Comparison of ENCODE assay signal across 3 cellular contexts in genomic region chr10:103215601-103216000, GRCh38.
TF ChIP-seq lines count a peak whose summit lies in the region.

No MANE protein-coding gene starts in this region.

TF ChIP-seq in SK-N-SH, 30 proteins besides CTCF, POLR2A, EP300 and RAD21 (continued from another document):
- TF ChIP-seq IRF3 (IDR thresholded peaks at IDR 0.05; ENCODE audit: low read depth, low read length) (no peak), SMC3 (IDR thresholded peaks at IDR 0.05; ENCODE audit: low read depth, low read length) (no peak), FOXJ3 (CRISPR knock-in tag; IDR thresholded peaks at IDR 0.05) (no peak), NFIC (IDR thresholded peaks at IDR 0.05; ENCODE audit: borderline replicate concordance) (no peak), RFX5 (IDR thresholded peaks at IDR 0.05; ENCODE audit: low read length) (no peak), POLR2AphosphoS5 (IDR thresholded peaks at IDR 0.05; ENCODE audit: low read depth, low read length) (no peak), JUND (IDR thresholded peaks at IDR 0.05) (no peak), TEAD4 (IDR thresholded peaks at IDR 0.05; ENCODE audit: borderline replicate concordance, insufficient read depth) (no peak), MEF2A (IDR thresholded peaks at IDR 0.05; ENCODE audit: borderline replicate concordance, low read depth) (no peak), NRF1 (IDR thresholded peaks at IDR 0.05; ENCODE audit: low read depth, low read length) (no peak), FOSL2 (IDR thresholded peaks at IDR 0.05; ENCODE audit: borderline replicate concordance, low read depth) (no peak), FOXM1 (IDR thresholded peaks at IDR 0.05; ENCODE audit: low read depth) (no peak), TAF1 (IDR thresholded peaks at IDR 0.05; ENCODE audit: borderline replicate concordance, low read depth, low read length) (no peak), YY1 (IDR thresholded peaks at IDR 0.05; ENCODE audit: low read depth) (no peak), GATA2 (CRISPR knock-in tag; IDR thresholded peaks at IDR 0.05) (no peak)
- TF ChIP-seq, protein P1, sequence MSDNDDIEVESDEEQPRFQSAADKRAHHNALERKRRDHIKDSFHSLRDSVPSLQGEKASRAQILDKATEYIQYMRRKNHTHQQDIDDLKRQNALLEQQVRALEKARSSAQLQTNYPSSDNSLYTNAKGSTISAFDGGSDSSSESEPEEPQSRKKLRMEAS (IDR thresholded peaks at IDR 0.05; ENCODE audit: low read depth) = no peak
- TF ChIP-seq, protein P2, sequence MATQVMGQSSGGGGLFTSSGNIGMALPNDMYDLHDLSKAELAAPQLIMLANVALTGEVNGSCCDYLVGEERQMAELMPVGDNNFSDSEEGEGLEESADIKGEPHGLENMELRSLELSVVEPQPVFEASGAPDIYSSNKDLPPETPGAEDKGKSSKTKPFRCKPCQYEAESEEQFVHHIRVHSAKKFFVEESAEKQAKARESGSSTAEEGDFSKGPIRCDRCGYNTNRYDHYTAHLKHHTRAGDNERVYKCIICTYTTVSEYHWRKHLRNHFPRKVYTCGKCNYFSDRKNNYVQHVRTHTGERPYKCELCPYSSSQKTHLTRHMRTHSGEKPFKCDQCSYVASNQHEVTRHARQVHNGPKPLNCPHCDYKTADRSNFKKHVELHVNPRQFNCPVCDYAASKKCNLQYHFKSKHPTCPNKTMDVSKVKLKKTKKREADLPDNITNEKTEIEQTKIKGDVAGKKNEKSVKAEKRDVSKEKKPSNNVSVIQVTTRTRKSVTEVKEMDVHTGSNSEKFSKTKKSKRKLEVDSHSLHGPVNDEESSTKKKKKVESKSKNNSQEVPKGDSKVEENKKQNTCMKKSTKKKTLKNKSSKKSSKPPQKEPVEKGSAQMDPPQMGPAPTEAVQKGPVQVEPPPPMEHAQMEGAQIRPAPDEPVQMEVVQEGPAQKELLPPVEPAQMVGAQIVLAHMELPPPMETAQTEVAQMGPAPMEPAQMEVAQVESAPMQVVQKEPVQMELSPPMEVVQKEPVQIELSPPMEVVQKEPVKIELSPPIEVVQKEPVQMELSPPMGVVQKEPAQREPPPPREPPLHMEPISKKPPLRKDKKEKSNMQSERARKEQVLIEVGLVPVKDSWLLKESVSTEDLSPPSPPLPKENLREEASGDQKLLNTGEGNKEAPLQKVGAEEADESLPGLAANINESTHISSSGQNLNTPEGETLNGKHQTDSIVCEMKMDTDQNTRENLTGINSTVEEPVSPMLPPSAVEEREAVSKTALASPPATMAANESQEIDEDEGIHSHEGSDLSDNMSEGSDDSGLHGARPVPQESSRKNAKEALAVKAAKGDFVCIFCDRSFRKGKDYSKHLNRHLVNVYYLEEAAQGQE (IDR thresholded peaks at IDR 0.05; ENCODE audit: low read depth, low read length) = no peak

TF ChIP-seq in SK-N-SH treated with all-trans-retinoic acid at 6 μM for 48 hours, 23 proteins besides CTCF, POLR2A, EP300 and RAD21:
- TF ChIP-seq CSRNP3 (CRISPR knock-in tag; IDR thresholded peaks at IDR 0.05) = no peak
- TF ChIP-seq ZC3H10 (CRISPR knock-in tag; IDR thresholded peaks at IDR 0.05) = no peak
- no peak for TF ChIP-seq ZNF565 (CRISPR knock-in tag; conservative IDR thresholded peaks at IDR 0.05; ENCODE audit: low read depth)
- TF ChIP-seq PPARA (CRISPR knock-in tag; IDR thresholded peaks at IDR 0.05; ENCODE audit: borderline replicate concordance) = no peak
- TF ChIP-seq, protein P3, sequence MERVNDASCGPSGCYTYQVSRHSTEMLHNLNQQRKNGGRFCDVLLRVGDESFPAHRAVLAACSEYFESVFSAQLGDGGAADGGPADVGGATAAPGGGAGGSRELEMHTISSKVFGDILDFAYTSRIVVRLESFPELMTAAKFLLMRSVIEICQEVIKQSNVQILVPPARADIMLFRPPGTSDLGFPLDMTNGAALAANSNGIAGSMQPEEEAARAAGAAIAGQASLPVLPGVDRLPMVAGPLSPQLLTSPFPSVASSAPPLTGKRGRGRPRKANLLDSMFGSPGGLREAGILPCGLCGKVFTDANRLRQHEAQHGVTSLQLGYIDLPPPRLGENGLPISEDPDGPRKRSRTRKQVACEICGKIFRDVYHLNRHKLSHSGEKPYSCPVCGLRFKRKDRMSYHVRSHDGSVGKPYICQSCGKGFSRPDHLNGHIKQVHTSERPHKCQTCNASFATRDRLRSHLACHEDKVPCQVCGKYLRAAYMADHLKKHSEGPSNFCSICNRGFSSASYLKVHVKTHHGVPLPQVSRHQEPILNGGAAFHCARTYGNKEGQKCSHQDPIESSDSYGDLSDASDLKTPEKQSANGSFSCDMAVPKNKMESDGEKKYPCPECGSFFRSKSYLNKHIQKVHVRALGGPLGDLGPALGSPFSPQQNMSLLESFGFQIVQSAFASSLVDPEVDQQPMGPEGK (CRISPR knock-in tag; IDR thresholded peaks at IDR 0.05; ENCODE audit: borderline replicate concordance) = no peak
- TF ChIP-seq ZFP3 (CRISPR knock-in tag; IDR thresholded peaks at IDR 0.05) = no peak
- no peak for TF ChIP-seq OSR1 (CRISPR knock-in tag; IDR thresholded peaks at IDR 0.05)
- TF ChIP-seq GLIS3 (CRISPR knock-in tag; IDR thresholded peaks at IDR 0.05) = no peak
- TF ChIP-seq CSDC2 (CRISPR knock-in tag; IDR thresholded peaks at IDR 0.05) = no peak
- TF ChIP-seq, protein P4, sequence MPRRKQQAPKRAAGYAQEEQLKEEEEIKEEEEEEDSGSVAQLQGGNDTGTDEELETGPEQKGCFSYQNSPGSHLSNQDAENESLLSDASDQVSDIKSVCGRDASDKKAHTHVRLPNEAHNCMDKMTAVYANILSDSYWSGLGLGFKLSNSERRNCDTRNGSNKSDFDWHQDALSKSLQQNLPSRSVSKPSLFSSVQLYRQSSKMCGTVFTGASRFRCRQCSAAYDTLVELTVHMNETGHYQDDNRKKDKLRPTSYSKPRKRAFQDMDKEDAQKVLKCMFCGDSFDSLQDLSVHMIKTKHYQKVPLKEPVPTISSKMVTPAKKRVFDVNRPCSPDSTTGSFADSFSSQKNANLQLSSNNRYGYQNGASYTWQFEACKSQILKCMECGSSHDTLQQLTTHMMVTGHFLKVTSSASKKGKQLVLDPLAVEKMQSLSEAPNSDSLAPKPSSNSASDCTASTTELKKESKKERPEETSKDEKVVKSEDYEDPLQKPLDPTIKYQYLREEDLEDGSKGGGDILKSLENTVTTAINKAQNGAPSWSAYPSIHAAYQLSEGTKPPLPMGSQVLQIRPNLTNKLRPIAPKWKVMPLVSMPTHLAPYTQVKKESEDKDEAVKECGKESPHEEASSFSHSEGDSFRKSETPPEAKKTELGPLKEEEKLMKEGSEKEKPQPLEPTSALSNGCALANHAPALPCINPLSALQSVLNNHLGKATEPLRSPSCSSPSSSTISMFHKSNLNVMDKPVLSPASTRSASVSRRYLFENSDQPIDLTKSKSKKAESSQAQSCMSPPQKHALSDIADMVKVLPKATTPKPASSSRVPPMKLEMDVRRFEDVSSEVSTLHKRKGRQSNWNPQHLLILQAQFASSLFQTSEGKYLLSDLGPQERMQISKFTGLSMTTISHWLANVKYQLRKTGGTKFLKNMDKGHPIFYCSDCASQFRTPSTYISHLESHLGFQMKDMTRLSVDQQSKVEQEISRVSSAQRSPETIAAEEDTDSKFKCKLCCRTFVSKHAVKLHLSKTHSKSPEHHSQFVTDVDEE (CRISPR knock-in tag; IDR thresholded peaks at IDR 0.05) = no peak
- no peak for TF ChIP-seq ARNTL (CRISPR knock-in tag; IDR thresholded peaks at IDR 0.05; ENCODE audit: borderline replicate concordance, low read depth)
- TF ChIP-seq ZNF8 (CRISPR knock-in tag; IDR thresholded peaks at IDR 0.05) = no peak

TF ChIP-seq in WTC11, 78 proteins besides CTCF, POLR2A, EP300 and RAD21 (continued from another document):
- TF ChIP-seq FOXP4 (CRISPR knock-in tag; IDR thresholded peaks at IDR 0.05) (no peak), ZBTB21 (CRISPR knock-in tag; IDR thresholded peaks at IDR 0.05; ENCODE audit: borderline replicate concordance) (no peak), JAZF1 (CRISPR knock-in tag; IDR thresholded peaks at IDR 0.05) (no peak), FOXP1 (CRISPR knock-in tag; IDR thresholded peaks at IDR 0.05; ENCODE audit: borderline replicate concordance) (no peak), USF2 (CRISPR knock-in tag; IDR thresholded peaks at IDR 0.05) (no peak), AFF4 (CRISPR knock-in tag; IDR thresholded peaks at IDR 0.05; ENCODE audit: borderline replicate concordance) (no peak), PRRX2 (CRISPR knock-in tag; IDR thresholded peaks at IDR 0.05) (no peak)
- TF ChIP-seq, protein P5, sequence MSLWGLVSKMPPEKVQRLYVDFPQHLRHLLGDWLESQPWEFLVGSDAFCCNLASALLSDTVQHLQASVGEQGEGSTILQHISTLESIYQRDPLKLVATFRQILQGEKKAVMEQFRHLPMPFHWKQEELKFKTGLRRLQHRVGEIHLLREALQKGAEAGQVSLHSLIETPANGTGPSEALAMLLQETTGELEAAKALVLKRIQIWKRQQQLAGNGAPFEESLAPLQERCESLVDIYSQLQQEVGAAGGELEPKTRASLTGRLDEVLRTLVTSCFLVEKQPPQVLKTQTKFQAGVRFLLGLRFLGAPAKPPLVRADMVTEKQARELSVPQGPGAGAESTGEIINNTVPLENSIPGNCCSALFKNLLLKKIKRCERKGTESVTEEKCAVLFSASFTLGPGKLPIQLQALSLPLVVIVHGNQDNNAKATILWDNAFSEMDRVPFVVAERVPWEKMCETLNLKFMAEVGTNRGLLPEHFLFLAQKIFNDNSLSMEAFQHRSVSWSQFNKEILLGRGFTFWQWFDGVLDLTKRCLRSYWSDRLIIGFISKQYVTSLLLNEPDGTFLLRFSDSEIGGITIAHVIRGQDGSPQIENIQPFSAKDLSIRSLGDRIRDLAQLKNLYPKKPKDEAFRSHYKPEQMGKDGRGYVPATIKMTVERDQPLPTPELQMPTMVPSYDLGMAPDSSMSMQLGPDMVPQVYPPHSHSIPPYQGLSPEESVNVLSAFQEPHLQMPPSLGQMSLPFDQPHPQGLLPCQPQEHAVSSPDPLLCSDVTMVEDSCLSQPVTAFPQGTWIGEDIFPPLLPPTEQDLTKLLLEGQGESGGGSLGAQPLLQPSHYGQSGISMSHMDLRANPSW (CRISPR knock-in tag; conservative IDR thresholded peaks at IDR 0.05; ENCODE audit: low read depth) = no peak
TF ChIP-seq in WTC11: peak in this region for 0.
